In the genomic region with DNA sequence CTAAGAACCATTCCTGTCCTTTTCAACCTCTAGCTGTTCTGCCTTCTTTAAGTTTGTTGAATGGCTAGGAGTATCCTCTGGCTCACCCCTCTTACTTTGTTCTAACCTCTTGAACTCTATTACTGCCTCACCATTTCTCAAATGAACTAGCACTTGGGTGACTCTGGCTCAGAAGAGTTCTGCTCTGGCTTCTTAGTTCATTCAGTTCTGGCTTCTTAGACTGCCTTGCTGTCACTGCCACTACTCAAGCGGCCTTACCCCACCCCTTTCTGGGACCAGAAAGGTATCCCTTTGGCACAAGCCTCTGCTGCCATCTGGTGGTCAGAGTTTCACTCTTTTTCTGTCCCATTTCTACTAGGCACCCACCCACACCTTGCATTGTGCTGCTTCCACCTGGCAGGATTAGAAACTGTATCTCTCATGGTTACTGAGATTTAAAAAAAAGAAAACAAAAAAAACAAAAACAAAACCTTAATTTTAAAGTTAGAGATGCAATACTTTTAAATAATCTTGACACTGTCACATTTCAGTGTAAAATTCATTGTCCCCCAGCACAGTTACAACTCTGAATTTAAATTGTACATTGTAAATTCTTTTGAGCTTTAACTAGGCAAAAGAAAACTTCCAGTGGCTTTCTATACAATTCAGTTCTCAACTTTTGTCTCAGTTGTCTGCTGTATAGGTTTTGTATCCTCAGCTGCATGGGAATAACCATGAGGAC, we compare ENCODE assay signal across 1 cellular context.
TF ChIP-seq lines count a peak whose summit lies in the region.

No MANE protein-coding gene starts in this region.

TF ChIP-seq in WTC11, 78 proteins besides CTCF, POLR2A, EP300 and RAD21 (continued from another document):
- TF ChIP-seq EMX1 (CRISPR knock-in tag; IDR thresholded peaks at IDR 0.05), result no peak
- TF ChIP-seq SOX15 (CRISPR knock-in tag; IDR thresholded peaks at IDR 0.05), result no peak
- no peak for TF ChIP-seq FOXJ3 (CRISPR knock-in tag; IDR thresholded peaks at IDR 0.05; ENCODE audit: borderline replicate concordance)
- TF ChIP-seq ZNF671 (CRISPR knock-in tag; IDR thresholded peaks at IDR 0.05), result no peak
- no peak for TF ChIP-seq ESRRA (CRISPR knock-in tag; IDR thresholded peaks at IDR 0.05; ENCODE audit: borderline replicate concordance)
- TF ChIP-seq, protein P1, sequence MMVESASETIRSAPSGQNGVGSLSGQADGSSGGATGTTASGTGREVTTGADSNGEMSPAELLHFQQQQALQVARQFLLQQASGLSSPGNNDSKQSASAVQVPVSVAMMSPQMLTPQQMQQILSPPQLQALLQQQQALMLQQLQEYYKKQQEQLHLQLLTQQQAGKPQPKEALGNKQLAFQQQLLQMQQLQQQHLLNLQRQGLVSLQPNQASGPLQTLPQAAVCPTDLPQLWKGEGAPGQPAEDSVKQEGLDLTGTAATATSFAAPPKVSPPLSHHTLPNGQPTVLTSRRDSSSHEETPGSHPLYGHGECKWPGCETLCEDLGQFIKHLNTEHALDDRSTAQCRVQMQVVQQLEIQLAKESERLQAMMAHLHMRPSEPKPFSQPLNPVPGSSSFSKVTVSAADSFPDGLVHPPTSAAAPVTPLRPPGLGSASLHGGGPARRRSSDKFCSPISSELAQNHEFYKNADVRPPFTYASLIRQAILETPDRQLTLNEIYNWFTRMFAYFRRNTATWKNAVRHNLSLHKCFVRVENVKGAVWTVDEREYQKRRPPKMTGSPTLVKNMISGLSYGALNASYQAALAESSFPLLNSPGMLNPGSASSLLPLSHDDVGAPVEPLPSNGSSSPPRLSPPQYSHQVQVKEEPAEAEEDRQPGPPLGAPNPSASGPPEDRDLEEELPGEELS (CRISPR knock-in tag; IDR thresholded peaks at IDR 0.05), result no peak
TF ChIP-seq in WTC11: peak in this region for 0.
